8 cellular contexts compared by ENCODE assay signal in the genomic region with DNA sequence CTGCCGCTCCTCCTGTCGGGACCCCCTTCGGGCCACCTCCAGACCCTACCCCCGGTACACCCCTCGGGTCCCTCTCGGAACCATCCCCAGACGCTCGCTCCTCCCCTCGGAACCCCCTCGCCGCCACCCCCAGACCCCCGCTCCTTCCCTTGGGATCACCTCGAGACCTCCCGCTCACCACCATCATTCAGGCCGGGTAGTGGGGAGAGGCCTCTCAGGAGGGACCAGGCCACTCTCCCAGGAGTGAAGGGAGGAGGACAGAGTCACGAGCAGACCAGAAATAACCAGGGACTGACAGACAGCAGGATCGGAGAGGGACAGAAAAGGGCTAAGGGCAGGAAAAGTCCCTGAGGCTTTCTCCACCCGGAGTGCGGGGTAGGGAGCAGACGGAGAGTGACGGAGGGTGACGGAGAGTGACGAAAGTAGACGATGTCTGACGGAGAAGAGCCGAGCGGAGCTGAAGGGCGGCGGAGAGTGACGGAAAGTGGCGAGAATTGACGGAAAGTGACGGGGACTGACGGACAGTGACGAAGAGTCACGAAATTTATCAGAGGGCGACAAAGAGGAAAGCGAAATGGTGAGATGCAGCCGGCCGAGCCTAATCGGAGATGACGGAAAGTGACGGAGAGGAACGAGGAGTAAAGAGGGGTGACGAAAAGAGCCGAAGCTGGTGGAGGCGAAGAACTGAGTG. TPM values are rescaled to one million over a fixed set of nuclear protein-coding genes. Genes with fewer than 3 reads are reported as not detected.
DNase-seq lines count a peak whose midpoint lies in the region; ATAC-seq and TF ChIP-seq lines count a peak whose summit lies in the region.
"Not testable (repeated sequence)": the region's sequence is repeated elsewhere in the genome, so short reads cannot be mapped to it uniquely, and the experiment has no call there.

No MANE protein-coding gene starts in this region.

- BruUV-seq in IMR-90 (replicated peaks; lab: Mats Ljungman, UMichigan) = not testable (repeated sequence)

- H3K56ac ChIP-seq in IMR-90 (ENCODE audit: extremely low read depth, insufficient read depth, low read length) = not testable (repeated sequence)

- not testable (repeated sequence) for H3K9ac ChIP-seq in IMR-90 (ENCODE audit: low read depth, low read length)

- H4K5ac ChIP-seq in IMR-90 (ENCODE audit: low read depth, low read length) = not testable (repeated sequence)

- POLR2A ChIA-PET in IMR-90 (lab: Charles Lee; ENCODE audit: unreplicated experiment) = not testable (repeated sequence)

- not testable (repeated sequence) for H2AK5ac ChIP-seq in IMR-90 (ENCODE audit: low read depth, low read length)

- not testable (repeated sequence) for H3K18ac ChIP-seq in IMR-90 (ENCODE audit: low read depth, low read length)

- intact Hi-C loops in IMR-90 (cut with micrococcal nuclease); lower lobe of right lung (cut with DNase I): not testable (repeated sequence)

- H3K27me3 Mint-ChIP-seq in activated T-cell treated with anti-CD3 and anti-CD28 coated beads, Interleukin-2, amount 50 U/mL, for 4 hours (ENCODE audit: low read depth); type B pancreatic cell: not testable (repeated sequence)

- TF ChIP-seq POLR2A in IMR-90 (IDR thresholded peaks at IDR 0.05; ENCODE audit: low read depth, low read length); gastroesophageal sphincter (IDR thresholded peaks at IDR 0.05): not testable (repeated sequence)

- H3K4me1 ChIP-seq in IMR-90 (ENCODE audit: control insufficient read depth, insufficient read depth, low read length); gastroesophageal sphincter; lower lobe of right lung; neuron (ENCODE audit: insufficient read depth, low read length): not testable (repeated sequence)

- H4K8ac ChIP-seq in IMR-90 (ENCODE audit: low read depth in 2 of 2, low read length in 2 of 2) = not testable (repeated sequence)

- H3K36me3 ChIP-seq in IMR-90 (ENCODE audit: control insufficient read depth, insufficient read depth, low read length); gastroesophageal sphincter; lower lobe of right lung; neuron (ENCODE audit: insufficient read depth, low read length): not testable (repeated sequence)

- not testable (repeated sequence) for H3K23ac ChIP-seq in IMR-90 (ENCODE audit: low read depth, low read length)

- H3K4me3 ChIP-seq in GM08714 (ENCODE audit: low read length) (peak overlapping the region; percentile 66; the same call in 1 of the 2 replicates), IMR-90 (ENCODE audit: insufficient read depth, low read depth, low read length) (peak overlapping the region; percentile 31; the same call in 1 of the 2 replicates), neuron (ENCODE audit: low read length) (peak overlapping the region; percentile 69)
- not testable (repeated sequence) for H3K4me3 ChIP-seq in gastroesophageal sphincter, lower lobe of right lung

- not testable (repeated sequence) for H3K9me3 Mint-ChIP-seq in activated T-cell treated with anti-CD3 and anti-CD28 coated beads, Interleukin-2, amount 50 U/mL, for 4 hours; type B pancreatic cell

- H3K9me3 ChIP-seq in IMR-90 (ENCODE audit: control insufficient read depth, insufficient read depth, low read length); gastroesophageal sphincter; lower lobe of right lung; neuron (ENCODE audit: low read length): not testable (repeated sequence)

- H3K79me1 ChIP-seq in IMR-90 (ENCODE audit: low read depth in 1 of 2, low read length in 2 of 2) = not testable (repeated sequence)

- H3K14ac ChIP-seq in IMR-90 (replicated peaks; ENCODE audit: low read depth, low read length) = not testable (repeated sequence)

- ATAC-seq in HG02610 (IDR thresholded peaks at IDR 0.05; ENCODE audit: unreplicated experiment) = peak; percentile 58
- ATAC-seq in IMR-90 (ENCODE audit: low read depth) = peak; percentile 64
- ATAC-seq in activated T-cell treated with anti-CD3 and anti-CD28 coated beads, Interleukin-2, amount 50 U/mL, for 4 hours = peak; percentile 70 to 80
- peak; percentile 68 for ATAC-seq in gastroesophageal sphincter
- ATAC-seq in lower lobe of right lung = peak; percentile 67 to 84

- not testable (repeated sequence) for H3K27ac Mint-ChIP-seq in type B pancreatic cell

- not testable (repeated sequence) for H3K27me3 ChIP-seq in IMR-90 (ENCODE audit: control insufficient read depth, insufficient read depth, low read length); gastroesophageal sphincter; lower lobe of right lung (ENCODE audit: low read depth); neuron (ENCODE audit: insufficient read depth, low read length)

- CTCF ChIA-PET in IMR-90 (lab: Yijun Ruan, JAX) = not testable (repeated sequence)

- H3K4me3 Mint-ChIP-seq in activated T-cell treated with anti-CD3 and anti-CD28 coated beads, Interleukin-2, amount 50 U/mL, for 4 hours = not testable (repeated sequence)
- H3K4me3 Mint-ChIP-seq in type B pancreatic cell = peak overlapping the region; percentile 83

- not testable (repeated sequence) for H3K4me2 ChIP-seq in IMR-90 (ENCODE audit: low read depth, low read length)

- not testable (repeated sequence) for H4K91ac ChIP-seq in IMR-90 (ENCODE audit: insufficient read depth, low read depth, low read length)

- not testable (repeated sequence) for TF ChIP-seq RAD21 in IMR-90 (IDR thresholded peaks at IDR 0.05; ENCODE audit: low read length)

- H2BK20ac ChIP-seq in IMR-90 (ENCODE audit: low read depth, low read length) = not testable (repeated sequence)

- H3K4me1 Mint-ChIP-seq in activated T-cell treated with anti-CD3 and anti-CD28 coated beads, Interleukin-2, amount 50 U/mL, for 4 hours (ENCODE audit: low read depth); type B pancreatic cell (ENCODE audit: unreplicated experiment): not testable (repeated sequence)

- not testable (repeated sequence) for H2BK120ac ChIP-seq in IMR-90 (ENCODE audit: low read depth, low read length)

- dilution Hi-C loops in IMR-90 (cut with HindIII; ENCODE audit: low sequenced_read_pairs, unreplicated experiment) = not testable (repeated sequence)

- not testable (repeated sequence) for H3K9me1 ChIP-seq in IMR-90 (ENCODE audit: insufficient read depth, low read length)

- not testable (repeated sequence) for TF ChIP-seq EP300 in gastroesophageal sphincter (IDR thresholded peaks at IDR 0.05)

- H2BK5ac ChIP-seq in IMR-90 (ENCODE audit: low read depth, low read length, poor library complexity, severe bottlenecking) = not testable (repeated sequence)

- no CpG with 5 or more reads among the region's 47 CpGs for WGBS in IMR-90 (ENCODE audit: extremely low coverage in 2 of 2, insufficient read length in 1 of 2), 2 experiments
- no CpG with 5 or more reads among the region's 47 CpGs for WGBS in gastroesophageal sphincter (ENCODE audit: low coverage in 1 of 2), 2 donors

- H2AK9ac ChIP-seq in IMR-90 (replicated peaks; ENCODE audit: low read depth, low read length, poor library complexity) = not testable (repeated sequence)

- not testable (repeated sequence) for H2AFZ ChIP-seq in IMR-90 (replicated peaks; ENCODE audit: low read length, poor library complexity); neuron (ENCODE audit: low read depth, low read length)

- not testable (repeated sequence) for TF ChIP-seq CTCF in IMR-90 (conservative IDR thresholded peaks at IDR 0.05; ENCODE audit: low read depth, low read length); gastroesophageal sphincter (IDR thresholded peaks at IDR 0.05); lower lobe of right lung (IDR thresholded peaks at IDR 0.05); type B pancreatic cell (conservative IDR thresholded peaks at IDR 0.05)

- H3K27ac ChIP-seq in IMR-90 (ENCODE audit: insufficient read depth, low read length); gastroesophageal sphincter; lower lobe of right lung: not testable (repeated sequence)

- not testable (repeated sequence) for H2BK15ac ChIP-seq in IMR-90 (ENCODE audit: low read depth, low read length)

- in situ Hi-C loops in IMR-90 (cut with MboI; ENCODE audit: low sequenced_read_pairs) = not testable (repeated sequence)

- H3K4ac ChIP-seq in IMR-90 (ENCODE audit: low read depth, low read length) = not testable (repeated sequence)

- not testable (repeated sequence) for H4K20me1 ChIP-seq in IMR-90 (ENCODE audit: insufficient read depth, low read length)

- H3K36me3 Mint-ChIP-seq in activated T-cell treated with anti-CD3 and anti-CD28 coated beads, Interleukin-2, amount 50 U/mL, for 4 hours (ENCODE audit: insufficient read depth); type B pancreatic cell: not testable (repeated sequence)

- not testable (repeated sequence) for DNase-seq in IMR-90; activated T-cell treated with anti-CD3 and anti-CD28 coated beads, Interleukin-2, amount 50 U/mL, for 4 hours; lower lobe of right lung; type B pancreatic cell (ENCODE audit: extremely low spot score, unreplicated experiment)

RNA-seq across cellular contexts. Expression of gene PLCXD1, which starts 54.6 kb away (rescaled TPM):
- total RNA-seq in IMR-90 (2012; rRNA removed) (16.7 and 19.2 TPM in 2 replicates), gastroesophageal sphincter (1 to 10 TPM; 1.1 to 8.8 (median 6.0) TPM), lower lobe of right lung (23.7 TPM), type B pancreatic cell (ENCODE audit: low replicate concordance) (47.5 and 54.8 TPM in 2 replicates)
- polyA plus RNA-seq in IMR-90 (2012; rRNA removed) = 16.9 and 17.7 TPM in 2 replicates
- polyA plus RNA-seq in IMR-90 (2012; cell fraction: cytosol; rRNA removed) = 13.3 and 17.3 TPM in 2 replicates
- polyA plus RNA-seq in IMR-90 (2012; cell fraction: nucleus; rRNA removed; ENCODE audit: low replicate concordance) = 32.9 and 59.1 TPM in 2 replicates
- 10 to 100 TPM; 23.6 to 57.6 (median 24.1) TPM for total RNA-seq in activated T-cell treated with anti-CD3 and anti-CD28 coated beads, Interleukin-2, amount 50 U/mL, for 4 hours
